ENCODE assay signal across 33 cellular contexts in the genomic region with DNA sequence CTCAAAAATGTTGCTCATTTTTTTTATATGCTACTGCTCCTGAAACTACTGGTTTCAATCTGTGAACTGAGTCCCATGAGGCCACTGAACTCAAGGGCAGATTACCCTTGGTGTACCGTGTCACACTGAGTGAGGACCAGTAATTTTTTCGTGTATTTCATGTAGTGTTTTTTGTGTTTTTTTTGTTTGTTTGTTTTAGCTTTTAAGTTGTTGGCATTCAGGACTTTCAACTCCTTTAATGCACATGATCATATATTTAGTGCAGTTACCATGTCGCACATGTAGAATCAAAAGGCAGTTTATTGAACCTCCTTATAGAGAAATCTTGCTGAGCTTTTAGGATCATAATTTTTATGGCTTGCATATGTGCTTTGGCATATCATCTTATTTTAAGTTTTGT.
"Had no signal": no experiment of that assay in that cellular context is flagged by ENCODE, and none has a peak within 500 bp of the region (broad histone marks: within the 10 kb centered on the region; RNA-seq: fewer than 3 reads in every experiment).

No MANE protein-coding gene starts in this region.

- H3K27ac Mint-ChIP-seq: activated B cell treated with CpG ODN at 0.5 μM for 24 hours; activated CD4-positive, alpha-beta memory T cell treated with anti-CD3 and anti-CD28 coated beads for 36 hours; activated CD8-positive, alpha-beta T cell treated with anti-CD3 and anti-CD28 coated beads, Interleukin-2, amount 10 ng/mL, durations not matched to agents 7 days and 5 days; activated naive CD4-positive, alpha-beta T cell treated with anti-CD3 and anti-CD28 coated beads, Interleukin-2, amount 50 U/mL, for 24 hours; activated naive CD8-positive, alpha-beta T cell treated with anti-CD3 and anti-CD28 coated beads for 36 hours; activated naive CD8-positive, alpha-beta T cell treated with anti-CD3 and anti-CD28 coated beads, Interleukin-2, amount 50 U/mL, for 24 hours; activated T-cell treated with anti-CD3 and anti-CD28 coated beads, Interleukin-2, amount 50 U/mL, for 72 hours; effector memory CD8-positive, alpha-beta T cell; T-helper 17 cell; T-helper 2 cell treated with Interferon-gamma antibody and Interleukin-4, amounts not matched to agents 5 μg/mL and 100 μg/mL, for 36 hours had no signal

- H3K27ac ChIP-seq: adrenal gland, body of pancreas, epithelial cell of prostate, esophagus squamous epithelium, gastroesophageal sphincter, WERI-Rb-1 had no signal

- H3K4me3 ChIP-seq: adrenal gland, body of pancreas, esophagus squamous epithelium, gastroesophageal sphincter had no signal

- DNase-seq: activated B cell treated with CpG ODN at 0.5 μM for 24 hours; activated CD4-positive, alpha-beta memory T cell treated with anti-CD3 and anti-CD28 coated beads for 36 hours; activated CD4-positive, alpha-beta T cell treated with anti-CD3 and anti-CD28 coated beads for 48 hours; activated CD8-positive, alpha-beta memory T cell treated with anti-CD3 and anti-CD28 coated beads, Interleukin-2, amount 50 U/mL, for 48 hours; activated CD8-positive, alpha-beta T cell treated with anti-CD3 and anti-CD28 coated beads, Interleukin-2, amount 10 ng/mL, durations not matched to agents 7 days and 5 days; activated gamma-delta T cell; activated naive CD4-positive, alpha-beta T cell; activated naive CD8-positive, alpha-beta T cell treated with anti-CD3 and anti-CD28 coated beads for 36 hours; activated naive CD8-positive, alpha-beta T cell treated with anti-CD3 and anti-CD28 coated beads, Interleukin-2, amount 50 U/mL, for 24 hours; activated T-cell treated with anti-CD3 and anti-CD28 coated beads for 4 hours; activated T-cell treated with anti-CD3 and anti-CD28 coated beads, Interleukin-2, amount 50 U/mL, for 24 hours; activated T-cell treated with anti-CD3 and anti-CD28 coated beads, Interleukin-2, amount 50 U/mL, for 72 hours; adrenal gland; amygdala; aorta; body of pancreas; caudate nucleus; cortex of kidney; dermis blood vessel endothelial cell; effector CD4-positive, alpha-beta T cell; effector memory CD8-positive, alpha-beta T cell; esophagus squamous epithelium; foreskin melanocyte; head of caudate nucleus; T-helper 1 cell; T-helper 17 cell; T1000; WERI-Rb-1 had no signal

- H3K4me1 ChIP-seq: body of pancreas had no signal

- H3K9me3 Mint-ChIP-seq: activated B cell treated with CpG ODN at 0.5 μM for 24 hours; activated CD4-positive, alpha-beta memory T cell treated with anti-CD3 and anti-CD28 coated beads for 36 hours; activated naive CD4-positive, alpha-beta T cell treated with anti-CD3 and anti-CD28 coated beads, Interleukin-2, amount 50 U/mL, for 24 hours; activated naive CD8-positive, alpha-beta T cell treated with anti-CD3 and anti-CD28 coated beads for 36 hours; activated naive CD8-positive, alpha-beta T cell treated with anti-CD3 and anti-CD28 coated beads, Interleukin-2, amount 50 U/mL, for 24 hours; activated T-cell treated with anti-CD3 and anti-CD28 coated beads, Interleukin-2, amount 50 U/mL, for 24 hours; activated T-cell treated with anti-CD3 and anti-CD28 coated beads, Interleukin-2, amount 50 U/mL, for 72 hours; effector memory CD8-positive, alpha-beta T cell; T-helper 2 cell treated with Interferon-gamma antibody and Interleukin-4, amounts not matched to agents 5 μg/mL and 100 μg/mL, for 36 hours had no signal

- H3K4me3 Mint-ChIP-seq: activated B cell treated with CpG ODN at 0.5 μM for 24 hours; activated CD4-positive, alpha-beta memory T cell treated with anti-CD3 and anti-CD28 coated beads for 36 hours; activated CD8-positive, alpha-beta T cell treated with anti-CD3 and anti-CD28 coated beads, Interleukin-2, amount 10 ng/mL, durations not matched to agents 7 days and 5 days; activated naive CD4-positive, alpha-beta T cell treated with anti-CD3 and anti-CD28 coated beads, Interleukin-2, amount 50 U/mL, for 24 hours; activated naive CD8-positive, alpha-beta T cell treated with anti-CD3 and anti-CD28 coated beads for 36 hours; activated naive CD8-positive, alpha-beta T cell treated with anti-CD3 and anti-CD28 coated beads, Interleukin-2, amount 50 U/mL, for 24 hours; activated T-cell treated with anti-CD3 and anti-CD28 coated beads, Interleukin-2, amount 50 U/mL, for 24 hours; activated T-cell treated with anti-CD3 and anti-CD28 coated beads, Interleukin-2, amount 50 U/mL, for 72 hours; effector memory CD8-positive, alpha-beta T cell; T-helper 17 cell; T-helper 2 cell treated with Interferon-gamma antibody and Interleukin-4, amounts not matched to agents 5 μg/mL and 100 μg/mL, for 36 hours had no signal

- ATAC-seq: activated CD4-positive, CD25-positive, alpha-beta regulatory T cell treated with anti-CD3 and anti-CD28 coated beads, Interleukin-2, amount 50 U/mL, for 24 hours; activated CD8-positive, alpha-beta T cell treated with anti-CD3 and anti-CD28 coated beads, Interleukin-2, amount 10 ng/mL, durations not matched to agents 7 days and 5 days; activated naive CD8-positive, alpha-beta T cell treated with anti-CD3 and anti-CD28 coated beads, Interleukin-2, amount 50 U/mL, for 24 hours; activated T-cell treated with anti-CD3 and anti-CD28 coated beads, Interleukin-2, amount 50 U/mL, for 72 hours; body of pancreas; effector memory CD8-positive, alpha-beta T cell; gastroesophageal sphincter; T-helper 17 cell had no signal

- H3K27me3 ChIP-seq: adrenal gland, body of pancreas, esophagus squamous epithelium, gastroesophageal sphincter had no signal

- H3K9me3 ChIP-seq: adrenal gland, body of pancreas, esophagus squamous epithelium, gastroesophageal sphincter had no signal

- H3K36me3 ChIP-seq: adrenal gland, WERI-Rb-1 had no signal

- H3K27me3 Mint-ChIP-seq: activated B cell treated with CpG ODN at 0.5 μM for 24 hours; activated CD4-positive, alpha-beta memory T cell treated with anti-CD3 and anti-CD28 coated beads for 36 hours; activated naive CD4-positive, alpha-beta T cell treated with anti-CD3 and anti-CD28 coated beads, Interleukin-2, amount 50 U/mL, for 24 hours; activated naive CD8-positive, alpha-beta T cell treated with anti-CD3 and anti-CD28 coated beads for 36 hours; activated naive CD8-positive, alpha-beta T cell treated with anti-CD3 and anti-CD28 coated beads, Interleukin-2, amount 50 U/mL, for 24 hours; activated T-cell treated with anti-CD3 and anti-CD28 coated beads, Interleukin-2, amount 50 U/mL, for 24 hours; effector memory CD8-positive, alpha-beta T cell; T-helper 17 cell had no signal
